Comparison of ENCODE assay signal across 2 cellular contexts in genomic region chr10:103527476-103527875, GRCh38.
TF ChIP-seq lines count a peak whose summit lies in the region.
"Not testable (repeated sequence)": the region's sequence is repeated elsewhere in the genome, so short reads cannot be mapped to it uniquely, and the experiment has no call there.

No MANE protein-coding gene starts in this region.

TF ChIP-seq in IMR-90, 13 proteins besides CTCF, POLR2A, EP300 and RAD21:
- peak; percentile 52; the same call in 1 of the 2 replicates for TF ChIP-seq BHLHE40 (IDR thresholded peaks at IDR 0.05; ENCODE audit: low read depth, low read length)
- peak; percentile 31; the same call in 1 of the 2 replicates for TF ChIP-seq FOS (IDR thresholded peaks at IDR 0.05; ENCODE audit: low read depth, low read length)

TF ChIP-seq in K562, 482 proteins besides CTCF, POLR2A, EP300 and RAD21:
- TF ChIP-seq CXXC5 (CRISPR knock-in tag; IDR thresholded peaks at IDR 0.05) (peak; percentile 22; the same call in 1 of the 2 replicates), SMAD4 (CRISPR knock-in tag; conservative IDR thresholded peaks at IDR 0.05) (0 out of 2 replicates have a peak, but pooled peaks have one; percentile 28), DDX20 (tag; IDR thresholded peaks at IDR 0.05; ENCODE audit: low read depth) (peak; percentile 91), NR2C1 (tag; IDR thresholded peaks at IDR 0.05) (peak; percentile 71), ZEB2 (IDR thresholded peaks at IDR 0.05) (peak; percentile 92), ZNF584 (CRISPR knock-in tag; IDR thresholded peaks at IDR 0.05; ENCODE audit: low read depth) (peak; percentile 93), SOX6 (IDR thresholded peaks at IDR 0.05) (peak; percentile 29; the same call in 1 of the 2 replicates), PTTG1 (tag; IDR thresholded peaks at IDR 0.05; ENCODE audit: low read depth) (peak; percentile 81), ATF3 (IDR thresholded peaks at IDR 0.05) (peak; percentile 75; the same call in 1 of the 2 replicates), KLF6 (CRISPR knock-in tag; IDR thresholded peaks at IDR 0.05; ENCODE audit: borderline replicate concordance) (peak; percentile 23; the same call in 1 of the 2 replicates), ZNF589 (CRISPR knock-in tag; IDR thresholded peaks at IDR 0.05; ENCODE audit: low read depth) (peak; percentile 79), ARID1B (IDR thresholded peaks at IDR 0.05) (peak; percentile 39; the same call in 1 of the 2 replicates), CBFA2T3 (IDR thresholded peaks at IDR 0.05) (peak; percentile 20), PTRF (tag; IDR thresholded peaks at IDR 0.05) (peak; percentile 55; the same call in 1 of the 2 replicates), JUND (IDR thresholded peaks at IDR 0.05; ENCODE audit: borderline replicate concordance, low read depth, low read length) (peak; percentile 54; the same call in 1 of the 2 replicates), ZNF239 (CRISPR knock-in tag; IDR thresholded peaks at IDR 0.05) (peak; percentile 7; the same call in 1 of the 2 replicates), ZNF395 (CRISPR knock-in tag; IDR thresholded peaks at IDR 0.05) (peak; percentile 84; the same call in 1 of the 2 replicates), NR4A1 (tag; IDR thresholded peaks at IDR 0.05) (peak; percentile 66; the same call in 1 of the 2 replicates), ZNF592 (IDR thresholded peaks at IDR 0.05) (0 out of 2 replicates have a peak, but pooled peaks have one; percentile 25), CEBPG (tag; conservative IDR thresholded peaks at IDR 0.05 in 1 of 2, IDR thresholded peaks at IDR 0.05 in 1 of 2) (peak in 1 of 2 experiments; percentile 63; a peak in 2 of 4 replicates), PYGO2 (tag; IDR thresholded peaks at IDR 0.05) (peak; percentile 75; the same call in 1 of the 2 replicates), ZNF175 (CRISPR knock-in tag; IDR thresholded peaks at IDR 0.05; ENCODE audit: low read depth) (peak; percentile 87), ETV1 (tag; conservative IDR thresholded peaks at IDR 0.05; ENCODE audit: low read depth) (peak; percentile 50), MEF2D (tag; conservative IDR thresholded peaks at IDR 0.05; ENCODE audit: low read depth) (peak; percentile 82), ZNF644 (tag; IDR thresholded peaks at IDR 0.05; ENCODE audit: low read depth) (peak; percentile 68; the same call in 1 of the 2 replicates), HDAC8 (tag; IDR thresholded peaks at IDR 0.05) (0 out of 2 replicates have a peak, but pooled peaks have one; percentile 34), GTF2A2 (tag; IDR thresholded peaks at IDR 0.05) (peak; percentile 62; the same call in 1 of the 2 replicates), TOE1 (IDR thresholded peaks at IDR 0.05; ENCODE audit: borderline replicate concordance) (peak; percentile 50; the same call in 1 of the 2 replicates), TRIM24 (IDR thresholded peaks at IDR 0.05) (peak in 1 of 2 experiments; percentile 81; a peak in 1 of 4 replicates), HSF4 (CRISPR knock-in tag; IDR thresholded peaks at IDR 0.05; ENCODE audit: borderline replicate concordance) (0 out of 2 replicates have a peak, but pooled peaks have one; percentile 21), FOXJ2 (tag; IDR thresholded peaks at IDR 0.05) (peak; percentile 10; the same call in 1 of the 2 replicates), FOSL1 (tag; conservative IDR thresholded peaks at IDR 0.05) (peak; percentile 82), CTBP1 (IDR thresholded peaks at IDR 0.05; ENCODE audit: borderline replicate concordance) (peak; percentile 42; the same call in 1 of the 2 replicates)
- not testable (repeated sequence) for TF ChIP-seq NR2C1 (IDR thresholded peaks at IDR 0.05); ATF3 (CRISPR knock-in tag; conservative IDR thresholded peaks at IDR 0.05); JUND (tag; IDR thresholded peaks at IDR 0.05; ENCODE audit: borderline replicate concordance, low read depth, low read length); NR4A1 (CRISPR knock-in tag; IDR thresholded peaks at IDR 0.05); CEBPG (CRISPR knock-in tag; IDR thresholded peaks at IDR 0.05); TOE1 (CRISPR knock-in tag; IDR thresholded peaks at IDR 0.05; ENCODE audit: borderline replicate concordance, low read depth)
TF ChIP-seq in K562: peak in this region for 33; not testable (repeated sequence) for 449.
